Comparison of ENCODE assay signal across 15 cellular contexts in the genomic region with DNA sequence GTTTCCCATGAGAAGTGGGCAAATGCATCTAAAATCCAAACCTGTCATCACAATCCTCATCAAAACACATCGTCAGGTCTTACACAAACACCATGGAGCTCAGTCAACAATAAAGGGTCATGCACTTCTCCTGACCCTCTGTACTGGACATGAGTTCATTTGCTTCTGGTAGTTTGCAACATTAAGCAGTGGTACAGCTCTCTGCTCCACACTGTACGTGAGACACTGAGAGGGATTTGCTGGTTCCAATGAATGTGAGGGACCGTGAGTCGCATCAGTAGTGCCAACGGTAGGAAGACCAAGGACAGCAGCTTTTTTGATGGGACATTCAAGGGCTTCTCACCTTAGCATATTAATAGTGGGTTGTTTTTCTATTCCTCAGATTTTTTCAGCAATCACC.
A peak's percentile ranks its signal among the peaks of the same experiment; 100 is the strongest.
DNase-seq lines count a peak whose midpoint lies in the region; ATAC-seq, FAIRE-seq and TF ChIP-seq lines count a peak whose summit lies in the region.
"Had no signal": no experiment of that assay in that cellular context is flagged by ENCODE, and none has a peak within 500 bp of the region (broad histone marks: within the 10 kb centered on the region; RNA-seq: fewer than 3 reads in every experiment).

No MANE protein-coding gene starts in this region.

- no peak for FAIRE-seq in astrocyte (lab: Jason Lieb, UNC)
- FAIRE-seq: GM12878 had no signal

- no peak overlapping the region for H4K91ac ChIP-seq in trophoblast cell (ENCODE audit: low read depth, low read length)

- H3K4me2 ChIP-seq in astrocyte (ENCODE audit: low read length) (no peak overlapping the region), trophoblast cell (ENCODE audit: low read length) (no peak overlapping the region)
- H3K4me2 ChIP-seq: BLaER1 treated with 17β-estradiol and CSF1 and Interleukin-3, amounts not matched to agents 10 nM and 100 nM had no signal

- H3K4me3 Mint-ChIP-seq in astrocyte (ENCODE audit: unreplicated experiment), result no peak overlapping the region
- H3K4me3 Mint-ChIP-seq: CD4-positive, CD25-positive, alpha-beta regulatory T cell; HFFc6 had no signal

- peaks cover 17% of the 10 kb centered on the region for H3K4me1 Mint-ChIP-seq in astrocyte (ENCODE audit: low read depth, unreplicated experiment)
- H3K4me1 Mint-ChIP-seq: CD4-positive, CD25-positive, alpha-beta regulatory T cell had no signal

- H3K4me3 ChIP-seq in astrocyte (ENCODE audit: insufficient read depth, low read depth, low read length), result no peak overlapping the region
- H3K4me3 ChIP-seq in choroid plexus epithelial cell (ENCODE audit: low read depth, low read length), result no peak overlapping the region
- peak overlapping the region; percentile 25 for H3K4me3 ChIP-seq in trophoblast cell (ENCODE audit: low read depth, low read length)
- H3K4me3 ChIP-seq: BLaER1 treated with 17β-estradiol and CSF1 and Interleukin-3, amounts not matched to agents 10 nM and 100 nM; GM12878 had no signal

- H4K12ac ChIP-seq in trophoblast cell (ENCODE audit: low read depth, low read length), result no peak overlapping the region

- peak overlapping the region; percentile 42 for H3K23ac ChIP-seq in trophoblast cell (ENCODE audit: low read length)

- H3K79me1 ChIP-seq in trophoblast cell (ENCODE audit: low read length), result no peaks in the 10 kb centered on the region

- ATAC-seq in HG02852 (IDR thresholded peaks at IDR 0.05; ENCODE audit: unreplicated experiment) (no peak), HG03280 (IDR thresholded peaks at IDR 0.05; ENCODE audit: unreplicated experiment) (no peak)
- ATAC-seq: GM12878 had no signal

- no peaks in the 10 kb centered on the region for H4K20me1 ChIP-seq in astrocyte (ENCODE audit: insufficient read depth, low read length)
- H4K20me1 ChIP-seq: BLaER1 treated with 17β-estradiol and CSF1 and Interleukin-3, amounts not matched to agents 10 nM and 100 nM had no signal

- H2BK120ac ChIP-seq in trophoblast cell (ENCODE audit: insufficient read depth, low read length, poor library complexity), result no peak overlapping the region

- H3K9me3 Mint-ChIP-seq in astrocyte (ENCODE audit: unreplicated experiment), result no peaks in the 10 kb centered on the region

- no peak overlapping the region for H3K9ac ChIP-seq in astrocyte (ENCODE audit: low read length)
- H3K9ac ChIP-seq in trophoblast cell (ENCODE audit: low read length), result no peak overlapping the region
- H3K9ac ChIP-seq: BLaER1 treated with 17β-estradiol and CSF1 and Interleukin-3, amounts not matched to agents 10 nM and 100 nM had no signal

- H3K27me3 ChIP-seq in astrocyte (ENCODE audit: insufficient read depth, low read length), result no peaks in the 10 kb centered on the region
- no peaks in the 10 kb centered on the region for H3K27me3 ChIP-seq in trophoblast cell (ENCODE audit: insufficient read depth, low read length)
- H3K27me3 ChIP-seq: BLaER1 treated with 17β-estradiol and CSF1 and Interleukin-3, amounts not matched to agents 10 nM and 100 nM had no signal

- H2BK5ac ChIP-seq in trophoblast cell (ENCODE audit: low read depth, low read length, poor library complexity), result no peak overlapping the region

- no peaks in the 10 kb centered on the region for H3K27me3 Mint-ChIP-seq in astrocyte (ENCODE audit: low read depth, unreplicated experiment)
- H3K27me3 Mint-ChIP-seq: CD4-positive, CD25-positive, alpha-beta regulatory T cell had no signal

- H2AFZ ChIP-seq in astrocyte (ENCODE audit: low read depth, low read length) (no peak overlapping the region), trophoblast cell (ENCODE audit: insufficient read depth, low read length, poor library complexity) (no peak overlapping the region)

- WGBS in trophoblast cell (ENCODE audit: extremely low coverage, insufficient coverage, insufficient read length), result no CpG with 5 or more reads among the region's 5 CpGs

- DNase-seq in G401 (ENCODE audit: low spot score), result peak; percentile 73
- DNase-seq in astrocyte (ENCODE audit: low read depth), result no peak
- peak; percentile 61 for DNase-seq in choroid plexus epithelial cell (ENCODE audit: low read depth)
- DNase-seq in trophoblast cell, result no peak
- no peak for DNase-seq in SKM-1 (lab: John Stamatoyannopoulos, UW; ENCODE audit: unreplicated experiment)
- DNase-seq: 8988T; Calu3; CD4-positive, CD25-positive, alpha-beta regulatory T cell; DMS 273 treated with DMSO at 0.1 percent for 48 hours; HCEC 1CT had no signal

- H3K79me2 ChIP-seq in astrocyte (ENCODE audit: insufficient read depth, low read length) (no peaks in the 10 kb centered on the region), trophoblast cell (ENCODE audit: control insufficient read depth, insufficient read depth, low read length, poor library complexity) (no peaks in the 10 kb centered on the region)

- in situ Hi-C loops in G401 (cut with HindIII; ENCODE audit: low sequenced_read_pairs), result no loop called here

- H2AK5ac ChIP-seq in trophoblast cell (ENCODE audit: low read length), result no peak overlapping the region

- H2BK12ac ChIP-seq in trophoblast cell (ENCODE audit: low read length), result no peak overlapping the region

- H3K4ac ChIP-seq in trophoblast cell (ENCODE audit: low read depth, low read length), result no peak overlapping the region

- TF ChIP-seq CTCF in astrocyte (IDR thresholded peaks at IDR 0.05; ENCODE audit: insufficient read depth, low read depth, low read length) (no peak), choroid plexus epithelial cell (conservative IDR thresholded peaks at IDR 0.05; ENCODE audit: low read depth, low read length) (no peak)

- no peaks in the 10 kb centered on the region for H3K9me3 ChIP-seq in astrocyte (ENCODE audit: insufficient read depth, low read depth, low read length)
- no peaks in the 10 kb centered on the region for H3K9me3 ChIP-seq in trophoblast cell (ENCODE audit: insufficient read depth, low read depth, low read length)

- no peak overlapping the region for H3K14ac ChIP-seq in trophoblast cell (ENCODE audit: low read length)

- H3K36me3 ChIP-seq in astrocyte (ENCODE audit: insufficient read depth, low read length) (no peaks in the 10 kb centered on the region), trophoblast cell (ENCODE audit: control insufficient read depth in 1 of 2, insufficient read depth in 2 of 2, low read length in 2 of 2) (no peaks in the 10 kb centered on the region)
- H3K36me3 ChIP-seq: BLaER1 treated with 17β-estradiol and CSF1 and Interleukin-3, amounts not matched to agents 10 nM and 100 nM had no signal

- no peaks in the 10 kb centered on the region for H3K36me3 Mint-ChIP-seq in astrocyte (ENCODE audit: low read depth, unreplicated experiment)
- H3K36me3 Mint-ChIP-seq: CD4-positive, CD25-positive, alpha-beta regulatory T cell had no signal

- H4K8ac ChIP-seq in trophoblast cell (ENCODE audit: low read depth, low read length), result no peak overlapping the region

- H3K4me1 ChIP-seq in astrocyte (ENCODE audit: insufficient read depth, low read length) (peaks cover 6% of the 10 kb centered on the region), trophoblast cell (ENCODE audit: control insufficient read depth in 1 of 2, insufficient read depth in 2 of 2, low read length in 2 of 2) (peaks cover 0 to 1% of the 10 kb centered on the region in 2 experiments)

- no peak overlapping the region for H3K18ac ChIP-seq in trophoblast cell (ENCODE audit: low read length)

- H3K27ac ChIP-seq in astrocyte (ENCODE audit: low read depth, low read length) (no peak overlapping the region), trophoblast cell (ENCODE audit: low read depth, low read length) (no peak overlapping the region)
- H3K27ac ChIP-seq: BLaER1 treated with 17β-estradiol and CSF1 and Interleukin-3, amounts not matched to agents 10 nM and 100 nM had no signal

- H3K27ac Mint-ChIP-seq in astrocyte (ENCODE audit: unreplicated experiment), result peak overlapping the region; percentile 31
- H3K27ac Mint-ChIP-seq: CD4-positive, CD25-positive, alpha-beta regulatory T cell; HFFc6 had no signal

Comparison
In these comparisons a context has a peak if more than half of its experiments do, and no peak if none do; other contexts are left out.
1. DNase-seq: peak in G401 (single experiment) and choroid plexus epithelial cell (single experiment); none in astrocyte (single experiment), trophoblast cell (0 of 2) and SKM-1 (single experiment).